11 cellular contexts compared by ENCODE assay signal in the genomic region with DNA sequence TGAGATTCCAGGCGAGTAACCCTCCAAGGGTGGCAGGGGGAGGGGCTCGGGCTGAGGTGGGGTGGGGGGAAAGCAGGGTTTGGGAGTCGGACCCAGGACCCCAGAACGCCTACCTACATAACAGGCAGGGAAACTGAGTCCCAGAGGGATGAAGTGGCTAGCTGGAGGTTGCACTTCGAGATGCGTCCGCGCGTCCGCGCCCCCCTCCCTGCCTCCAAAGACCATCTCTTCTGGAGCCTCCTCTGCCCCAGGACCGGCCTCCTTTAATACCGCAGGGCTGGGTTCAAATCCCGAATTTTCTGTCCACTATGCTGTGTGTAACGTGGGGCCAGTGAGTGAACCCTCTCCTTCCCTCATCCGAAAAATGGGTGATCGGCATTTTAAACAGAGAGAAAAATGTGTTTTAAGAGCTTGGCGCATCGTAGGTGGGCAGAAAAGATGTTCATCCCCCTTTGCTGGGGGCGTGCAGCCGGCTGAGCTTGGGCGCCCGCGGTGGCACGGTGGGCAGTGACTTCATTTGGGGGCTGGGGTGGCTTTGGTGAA. TPM values are rescaled to one million over a fixed set of nuclear protein-coding genes. Genes with fewer than 3 reads are reported as not detected.
DNase-seq lines count a peak whose midpoint lies in the region; ATAC-seq and TF ChIP-seq lines count a peak whose summit lies in the region.
"Had no signal": no experiment of that assay in that cellular context is flagged by ENCODE, and none has a peak within 500 bp of the region (broad histone marks: within the 10 kb centered on the region; RNA-seq: fewer than 3 reads in every experiment).

No MANE protein-coding gene starts in this region.

- no peaks in the 10 kb centered on the region for H3K36me3 Mint-ChIP-seq in CD8-positive, alpha-beta T cell
- no peaks in the 10 kb centered on the region for H3K36me3 Mint-ChIP-seq in endothelial cell (ENCODE audit: low read depth, unreplicated experiment)
- H3K36me3 Mint-ChIP-seq in osteocyte (ENCODE audit: unreplicated experiment), result no peaks in the 10 kb centered on the region

- POLR2A ChIA-PET in CD8-positive, alpha-beta T cell (lab: Charles Lee), result interaction anchor here (0.9 to 2.2 kb wide), 3 partner anchors 12 to 41 kb away, joined by 3 to 9 read pairs (median 8); a partner anchor contains a TSS

- H3K27me3 Mint-ChIP-seq in CD8-positive, alpha-beta T cell (ENCODE audit: low read depth), result peaks cover 10% of the 10 kb centered on the region
- H3K27me3 Mint-ChIP-seq in endothelial cell (ENCODE audit: unreplicated experiment), result no peaks in the 10 kb centered on the region
- peaks cover 17% of the 10 kb centered on the region for H3K27me3 Mint-ChIP-seq in osteocyte (ENCODE audit: unreplicated experiment)

- peak overlapping the region; percentile 55 for H3K4me3 ChIP-seq in CD8-positive, alpha-beta T cell (ENCODE audit: low read depth, low read length)
- H3K4me3 ChIP-seq in Jurkat, Clone E6-1 (ENCODE audit: low read length), result peak overlapping the region; percentile 43
- peak overlapping the region in 1 of 2 donors; percentile 19 for H3K4me3 ChIP-seq in left lung
- H3K4me3 ChIP-seq: uterus had no signal

- H3K27ac ChIP-seq in CD8-positive, alpha-beta T cell (ENCODE audit: low read depth, low read length), result no peak overlapping the region
- no peak overlapping the region for H3K27ac ChIP-seq in left lung
- H3K27ac ChIP-seq: uterus had no signal

- intact Hi-C loops in CD8-positive, alpha-beta T cell (cut with DNase I, micrococcal nuclease), result loop anchor here (1.0 to 10.0 kb wide), 4 partner anchors 39 to 483 kb away; a partner anchor contains a TSS
- intact Hi-C loops in left lung (cut with DNase I), result no loop called here

- H3K27me3 ChIP-seq in CD8-positive, alpha-beta T cell (ENCODE audit: insufficient read depth, low read length), result peaks cover 4% of the 10 kb centered on the region
- H3K27me3 ChIP-seq in left lung, result peaks cover 20 to 76% of the 10 kb centered on the region in 2 donors

- H3K36me3 ChIP-seq in CD8-positive, alpha-beta T cell (ENCODE audit: insufficient read depth, low read length), result no peaks in the 10 kb centered on the region
- no peaks in the 10 kb centered on the region for H3K36me3 ChIP-seq in left lung
- H3K36me3 ChIP-seq: uterus had no signal

- ATAC-seq in CD8-positive, alpha-beta T cell, result no peak
- ATAC-seq in left lung (no peak), HG02571 (IDR thresholded peaks at IDR 0.05; ENCODE audit: unreplicated experiment) (no peak)

- H3K9me3 ChIP-seq in CD8-positive, alpha-beta T cell (ENCODE audit: low read length), result no peaks in the 10 kb centered on the region
- no peaks in the 10 kb centered on the region for H3K9me3 ChIP-seq in left lung
- H3K9me3 ChIP-seq: uterus had no signal

- CTCF ChIA-PET in CD8-positive, alpha-beta T cell (lab: Charles Lee), result interaction anchor here (1.5 to 2.4 kb wide), 4 partner anchors 38 to 100 kb away, joined by 3 to 7 read pairs (median 5); a partner anchor contains a TSS

- H3K9me3 Mint-ChIP-seq in CD8-positive, alpha-beta T cell, result no peaks in the 10 kb centered on the region
- no peaks in the 10 kb centered on the region for H3K9me3 Mint-ChIP-seq in endothelial cell (ENCODE audit: unreplicated experiment)
- no peaks in the 10 kb centered on the region for H3K9me3 Mint-ChIP-seq in osteocyte (ENCODE audit: unreplicated experiment)

- DNase-seq in CD8-positive, alpha-beta T cell, result no peak
- no peak for DNase-seq in Jurkat, Clone E6-1 (ENCODE audit: low read depth, low spot score)
- DNase-seq in endothelial cell (ENCODE audit: low spot score) (no peak), osteocyte (ENCODE audit: extremely low spot score, unreplicated experiment) (no peak), HuH-7.5 (ENCODE audit: low spot score) (no peak), left lung (no peak), HT-29 (ENCODE audit: low spot score) (no peak)

- H3K27ac Mint-ChIP-seq in CD8-positive, alpha-beta T cell, result no peak overlapping the region
- H3K27ac Mint-ChIP-seq in endothelial cell (ENCODE audit: unreplicated experiment) (no peak overlapping the region), osteocyte (ENCODE audit: unreplicated experiment) (no peak overlapping the region)

- H3K4me1 ChIP-seq in CD8-positive, alpha-beta T cell (ENCODE audit: insufficient read depth, low read length), result peaks cover 20% of the 10 kb centered on the region
- H3K4me1 ChIP-seq in left lung, result peaks cover 8 to 18% of the 10 kb centered on the region in 2 donors

- peak overlapping the region; percentile 79 for H3K4me3 Mint-ChIP-seq in CD8-positive, alpha-beta T cell
- H3K4me3 Mint-ChIP-seq in endothelial cell (ENCODE audit: unreplicated experiment) (peak overlapping the region; percentile 73), osteocyte (ENCODE audit: unreplicated experiment) (peak overlapping the region; percentile 60)

- no peak for TF ChIP-seq CTCF in CD8-positive, alpha-beta T cell (IDR thresholded peaks at IDR 0.05)
- no peak for TF ChIP-seq CTCF in endothelial cell (IDR thresholded peaks at IDR 0.05; ENCODE audit: unreplicated experiment)
- no peak for TF ChIP-seq CTCF in osteocyte (IDR thresholded peaks at IDR 0.05)
- no peak for TF ChIP-seq CTCF in left lung (IDR thresholded peaks at IDR 0.05)

- H3K4me1 Mint-ChIP-seq in CD8-positive, alpha-beta T cell (ENCODE audit: low read depth), result peaks cover 6% of the 10 kb centered on the region
- peaks cover 2% of the 10 kb centered on the region for H3K4me1 Mint-ChIP-seq in endothelial cell (ENCODE audit: unreplicated experiment)
- H3K4me1 Mint-ChIP-seq in osteocyte (ENCODE audit: unreplicated experiment), result peaks cover 9% of the 10 kb centered on the region

RNA-seq across cellular contexts. Expression of a gene that starts 13.8 kb away (rescaled TPM):
- total RNA-seq in CD8-positive, alpha-beta T cell, result 1 to 10 TPM; 3.4 to 4.6 TPM
- 5.3 TPM for polyA plus RNA-seq in Jurkat, Clone E6-1 (2012; ENCODE audit: insufficient read depth, insufficient read length)
- 3.1 TPM for total RNA-seq in endothelial cell (ENCODE audit: unreplicated experiment)
- total RNA-seq in osteocyte, result not detected in 2 replicates
- 10 to 100 TPM; 33.8 to 36.2 TPM for total RNA-seq in left lung
- 127 and 139 TPM in 2 replicates for total RNA-seq in HT-29 (2014; rRNA removed; shearing (Covaris generic))
- total RNA-seq: Right ventricle myocardium superior had no signal

RNA-seq across cellular contexts. Expression of a gene that starts 21.7 kb away (rescaled TPM):
- total RNA-seq in CD8-positive, alpha-beta T cell, result 10 to 100 TPM; 11.4 to 12.2 TPM
- 10.8 TPM for polyA plus RNA-seq in Jurkat, Clone E6-1 (2012; ENCODE audit: insufficient read depth, insufficient read length)
- total RNA-seq in endothelial cell (ENCODE audit: unreplicated experiment) (65.8 TPM), osteocyte (73.0 and 75.7 TPM in 2 replicates), left lung (10 to 100 TPM; 38.7 to 42.2 TPM)
- 18.0 and 18.9 TPM in 2 replicates for total RNA-seq in HT-29 (2014; rRNA removed; shearing (Covaris generic))

RNA-seq across cellular contexts. Expression of a gene that starts 39.5 kb away (rescaled TPM):
- 10 to 100 TPM; 48.8 to 51.6 TPM for total RNA-seq in CD8-positive, alpha-beta T cell
- 22.7 TPM for polyA plus RNA-seq in Jurkat, Clone E6-1 (2012; ENCODE audit: insufficient read depth, insufficient read length)
- 23.8 TPM for total RNA-seq in endothelial cell (ENCODE audit: unreplicated experiment)
- total RNA-seq in osteocyte, result 21.6 and 24.7 TPM in 2 replicates
- 10 to 100 TPM; 22.1 to 24.7 TPM for total RNA-seq in left lung
- total RNA-seq in HT-29 (2014; rRNA removed; shearing (Covaris generic)), result 31.4 TPM in 2 replicates

RNA-seq across cellular contexts. Expression of a gene that starts 40.5 kb away (rescaled TPM):
- 10 to 100 TPM; 72.5 to 78.0 TPM for total RNA-seq in CD8-positive, alpha-beta T cell
- polyA plus RNA-seq in Jurkat, Clone E6-1 (2012; ENCODE audit: insufficient read depth, insufficient read length), result 87.2 TPM
- total RNA-seq in endothelial cell (ENCODE audit: unreplicated experiment) (26.7 TPM), osteocyte (43.8 and 53.2 TPM in 2 replicates), left lung (10 to 100 TPM; 52.4 to 59.1 TPM)
- total RNA-seq in HT-29 (2014; rRNA removed; shearing (Covaris generic)), result 50.7 and 59.5 TPM in 2 replicates

RNA-seq across cellular contexts. Expression of a gene that starts 50.1 kb away (rescaled TPM):
- total RNA-seq in CD8-positive, alpha-beta T cell, result not detected
- polyA plus RNA-seq in Jurkat, Clone E6-1 (2012; ENCODE audit: insufficient read depth, insufficient read length), result not detected
- total RNA-seq in endothelial cell (ENCODE audit: unreplicated experiment) (not detected), osteocyte (not detected in 2 replicates), left lung (not detected)
- total RNA-seq in HT-29 (2014; rRNA removed; shearing (Covaris generic)), result not detected in 2 replicates
- total RNA-seq: dermis microvascular lymphatic vessel endothelial cell, Right ventricle myocardium superior had no signal

Comparison
In these comparisons a context has a peak if more than half of its experiments do, and no peak if none do; other contexts are left out.
1. intact Hi-C loops: an anchor here in CD8-positive, alpha-beta T cell (1.0 to 10.0 kb wide); none called in left lung.